In genomic region chr5:1294839-1295649, GRCh38 we compare ENCODE assay signal across 8 cellular contexts. TPM values are rescaled to one million over a fixed set of nuclear protein-coding genes. Genes with fewer than 3 reads are reported as not detected.
A peak's percentile ranks its signal among the peaks of the same experiment; 100 is the strongest.
DNase-seq lines count a peak whose midpoint lies in the region; ATAC-seq and TF ChIP-seq lines count a peak whose summit lies in the region.

TSS of gene TERT (minus strand) at chr5:1295068. CDS start at chr5:1294989, 79 bp downstream.

- no peaks in the 10 kb centered on the region; the same call in 1 of the 2 replicates for H4K20me1 ChIP-seq in GM23338 (replicated peaks; ENCODE audit: insufficient read depth)
- no peaks in the 10 kb centered on the region for H4K20me1 ChIP-seq in SK-N-SH (ENCODE audit: insufficient read depth)
- no peaks in the 10 kb centered on the region for H4K20me1 ChIP-seq in neural cell (ENCODE audit: insufficient read depth)

- H3K9me3 ChIP-seq in SK-N-SH (no peaks in the 10 kb centered on the region), neural cell (ENCODE audit: low read length) (no peaks in the 10 kb centered on the region), aorta (ENCODE audit: control insufficient read depth, low read length) (no peaks in the 10 kb centered on the region)

- H2AFZ ChIP-seq in GM23338 (peak within 1 kb of the TSS; percentile 83; the same call in 1 of the 2 replicates), SK-N-SH (ENCODE audit: low read depth) (no peak within 1 kb of the TSS), neural cell (ENCODE audit: low read depth, low read length) (no peak within 1 kb of the TSS)

- H3K9me2 ChIP-seq in GM23338 (ENCODE audit: insufficient read depth) (no peaks in the 10 kb centered on the region), SK-N-SH (no peaks in the 10 kb centered on the region), neural cell (ENCODE audit: insufficient read depth, low read length) (no peaks in the 10 kb centered on the region)

- no peak for TF ChIP-seq EP300 in SK-N-SH (IDR thresholded peaks at IDR 0.05; ENCODE audit: borderline replicate concordance in 1 of 2, low read depth in 1 of 2, low read length in 1 of 2)
- no peak for TF ChIP-seq EP300 in neural cell (conservative IDR thresholded peaks at IDR 0.05; ENCODE audit: poor library complexity, severe bottlenecking)

- peaks cover 5% of the 10 kb centered on the region; the same call in 1 of the 2 replicates for H3K4me1 ChIP-seq in GM23338 (ENCODE audit: insufficient read depth)
- peaks cover 0 to 4% of the 10 kb centered on the region in 2 experiments; a peak in 1 of 4 replicates for H3K4me1 ChIP-seq in SK-N-SH (ENCODE audit: control insufficient read depth in 1 of 2, insufficient read depth in 2 of 2, low read depth in 1 of 2, low read length in 1 of 2)
- H3K4me1 ChIP-seq in aorta (ENCODE audit: control insufficient read depth in 1 of 2, insufficient read depth in 2 of 2, low read length in 2 of 2), result no peaks in the 10 kb centered on the region

- H3K4me3 ChIP-seq in GM23338 (peak within 1 kb of the TSS; percentile 66), SK-N-SH (ENCODE audit: low read depth in 2 of 2, low read length in 1 of 2) (peak within 1 kb of the TSS; percentile 47 to 56; a peak in 3 of 4 replicates), neural cell (ENCODE audit: low read length) (peak within 1 kb of the TSS; percentile 57), aorta (ENCODE audit: low read length in 2 of 2) (no peak within 1 kb of the TSS)

- CTCF ChIA-PET in SK-N-SH (lab: Yijun Ruan, JAX), result interaction anchor here (0.7 to 1.0 kb wide), 2 partner anchors 10 to 371 kb away, joined by 3 read pairs; no protein-coding TSS in a partner anchor

- H3K9ac ChIP-seq in SK-N-SH (no peak within 1 kb of the TSS), neural cell (ENCODE audit: low read length) (no peak within 1 kb of the TSS)

- TF ChIP-seq CTCF in GM23338 (conservative IDR thresholded peaks at IDR 0.05; ENCODE audit: low read depth in 2 of 2) (no peak), SK-N-SH (IDR thresholded peaks at IDR 0.05) (no peak), neural cell (IDR thresholded peaks at IDR 0.05; ENCODE audit: poor library complexity, severe bottlenecking) (no peak)

- 0 out of 2 replicates have a peak, but pooled peaks cover 3% of the 10 kb centered on the region for H3F3A ChIP-seq in GM23338 (replicated peaks; ENCODE audit: low read depth)
- no peaks in the 10 kb centered on the region for H3F3A ChIP-seq in SK-N-SH (replicated peaks; ENCODE audit: insufficient read depth)
- no peaks in the 10 kb centered on the region for H3F3A ChIP-seq in neural cell (ENCODE audit: insufficient read depth, low read length, poor library complexity, severe bottlenecking)

- H3K27me3 ChIP-seq in GM23338 (ENCODE audit: insufficient read depth) (peaks cover 9% of the 10 kb centered on the region), SK-N-SH (ENCODE audit: insufficient read depth) (peaks cover 33% of the 10 kb centered on the region), neural cell (ENCODE audit: insufficient read depth, low read depth, low read length) (peaks cover 21% of the 10 kb centered on the region), aorta (ENCODE audit: control insufficient read depth in 1 of 2, insufficient read depth in 2 of 2, low read length in 1 of 2) (no peaks in the 10 kb centered on the region)

- POLR2A ChIA-PET in SK-N-SH (lab: Yijun Ruan, JAX), result no interaction called here

- 18% methylated on average over 23 of the region's 102 CpGs for WGBS in SK-N-SH (ENCODE audit: low lambda C conversion rate)
- 1 to 3% methylated on average over 66 to 102 of the region's 102 CpGs for WGBS in aorta, 2 donors

- peaks cover 9% of the 10 kb centered on the region; the same call in 1 of the 3 replicates for H3K36me3 Mint-ChIP-seq in GM23338 (ENCODE audit: low read depth)

- H3K4me2 ChIP-seq in GM23338 (peak within 1 kb of the TSS; percentile 76), SK-N-SH (peak within 1 kb of the TSS; percentile 55), neural cell (ENCODE audit: low read length) (no peak within 1 kb of the TSS)

- H3K27ac Mint-ChIP-seq in GM23338, result no peak within 1 kb of the TSS

- peaks cover 5% of the 10 kb centered on the region; the same call in 2 of the 3 replicates for H3K4me1 Mint-ChIP-seq in GM23338

- H3K4me3 Mint-ChIP-seq in GM23338, result peak within 1 kb of the TSS; percentile 74

- H3K79me2 ChIP-seq in GM23338 (replicated peaks; ENCODE audit: insufficient read depth) (peaks cover 18% of the 10 kb centered on the region), SK-N-SH (ENCODE audit: insufficient read depth) (no peaks in the 10 kb centered on the region), neural cell (replicated peaks; ENCODE audit: insufficient read depth, low read length) (no peaks in the 10 kb centered on the region)

- peak; percentile 82 for ATAC-seq in GM23338
- ATAC-seq in aorta (ENCODE audit: low FRiP score), result no peak
- no peak for ATAC-seq in GM18868 (IDR thresholded peaks at IDR 0.05; ENCODE audit: unreplicated experiment)

- no peaks in the 10 kb centered on the region for H3K9me3 Mint-ChIP-seq in GM23338

- DNase-seq in GM23338 (ENCODE audit: low spot score) (peak; percentile 83), SK-N-SH (peak; percentile 94), aorta (peak; percentile 33 to 70), NCI-H2196 (lab: John Stamatoyannopoulos, UW; ENCODE audit: unreplicated experiment) (no peak), substantia nigra (lab: John Stamatoyannopoulos, UW) (no peak)
- peak; percentile 41 to 83 (median 70) for DNase-seq in activated naive CD4-positive, alpha-beta T cell (lab: John Stamatoyannopoulos, UW)

- intact Hi-C loops in aorta (cut with DNase I), result no loop called here

- H3K36me3 ChIP-seq in GM23338 (ENCODE audit: insufficient read depth), result no peaks in the 10 kb centered on the region; the same call in 1 of the 2 replicates
- H3K36me3 ChIP-seq in SK-N-SH (replicated peaks in 1 of 2; ENCODE audit: control insufficient read depth in 1 of 2, insufficient read depth in 2 of 2, low read length in 1 of 2), result no peaks in the 10 kb centered on the region
- no peaks in the 10 kb centered on the region for H3K36me3 ChIP-seq in neural cell (ENCODE audit: insufficient read depth, low read length)
- no peaks in the 10 kb centered on the region for H3K36me3 ChIP-seq in aorta (ENCODE audit: control insufficient read depth in 1 of 2, insufficient read depth in 2 of 2, low read length in 1 of 2)

- no peak within 1 kb of the TSS for H3K27ac ChIP-seq in GM23338 (ENCODE audit: low read depth)
- no peak within 1 kb of the TSS; a peak in 1 of 4 replicates for H3K27ac ChIP-seq in SK-N-SH (ENCODE audit: low read depth in 2 of 2, low read length in 1 of 2)
- H3K27ac ChIP-seq in neural cell (ENCODE audit: low read length), result no peak within 1 kb of the TSS
- H3K27ac ChIP-seq in aorta (ENCODE audit: low read depth in 1 of 2, low read length in 2 of 2), result no peak within 1 kb of the TSS
- no peak within 1 kb of the TSS for H3K27ac ChIP-seq in substantia nigra (ENCODE audit: low read depth, low read length, poor library complexity, severe bottlenecking)

- TF ChIP-seq RAD21 in SK-N-SH (IDR thresholded peaks at IDR 0.05; ENCODE audit: low read length) (no peak), neural cell (conservative IDR thresholded peaks at IDR 0.05) (no peak)

- peaks cover 11% of the 10 kb centered on the region for H3K27me3 Mint-ChIP-seq in GM23338 (ENCODE audit: insufficient read depth, low read depth, poor library complexity)

TF ChIP-seq in GM23338, 12 proteins besides CTCF, POLR2A, EP300 and RAD21 (continues in another document):
- TF ChIP-seq JUNB (IDR thresholded peaks at IDR 0.05; ENCODE audit: unreplicated experiment), result no peak
- TF ChIP-seq EZH2phosphoT487 (IDR thresholded peaks at IDR 0.05; ENCODE audit: unreplicated experiment), result no peak
- TF ChIP-seq ETS1 (IDR thresholded peaks at IDR 0.05), result no peak

TF ChIP-seq in SK-N-SH, 30 proteins besides CTCF, POLR2A, EP300 and RAD21 (continues in another document):
- TF ChIP-seq MAX (IDR thresholded peaks at IDR 0.05; ENCODE audit: low read depth) (peak; percentile 94), SIN3A (IDR thresholded peaks at IDR 0.05; ENCODE audit: borderline replicate concordance, low read depth, low read length) (peak; percentile 72; the same call in 1 of the 2 replicates), GABPA (IDR thresholded peaks at IDR 0.05; ENCODE audit: low read depth) (peak; percentile 65), NFIC (IDR thresholded peaks at IDR 0.05; ENCODE audit: borderline replicate concordance) (no peak)

TF ChIP-seq in neural cell, 6 proteins besides CTCF, POLR2A, EP300 and RAD21 (continues in another document):
- TF ChIP-seq POLR2AphosphoS5 (IDR thresholded peaks at IDR 0.05), result no peak
- no peak for TF ChIP-seq REST (IDR thresholded peaks at IDR 0.05; ENCODE audit: borderline replicate concordance)
- peak; percentile 80 for TF ChIP-seq MXI1 (conservative IDR thresholded peaks at IDR 0.05; ENCODE audit: poor library complexity, severe bottlenecking)
- no peak for TF ChIP-seq SMC3 (conservative IDR thresholded peaks at IDR 0.05; ENCODE audit: poor library complexity)

RNA-seq across cellular contexts. Expression of gene TERT, which starts in this region (rescaled TPM):
- 36.2 and 46.4 TPM in 2 replicates for total RNA-seq in GM23338 (2014; rRNA removed; shearing (Covaris generic))
- polyA plus RNA-seq in GM23338 (2016; fragmentation: Nextera tagmentation; extraction: Ambion mirVana) (9.1 and 9.8 TPM in 2 replicates), SK-N-SH (2012; rRNA removed) (1.8 and 2.4 TPM in 2 replicates), neural cell (not detected in 2 replicates), aorta (not detected)
- polyA plus RNA-seq in SK-N-SH (2012; cell fraction: cytosol; rRNA removed), result 0.37 and 0.90 TPM in 2 replicates
- polyA plus RNA-seq in SK-N-SH (2012; cell fraction: nucleus; rRNA removed), result 11.8 and 18.1 TPM in 2 replicates
- not detected in 2 replicates for polyA minus RNA-seq in neural cell
- total RNA-seq in aorta, result not detected

Comparison
In these comparisons a context has a peak if more than half of its experiments do, and no peak if none do; other contexts are left out.
1. RNA of gene TERT (total RNA-seq): 36.2 to 46.4 TPM in GM23338; not detected in aorta; every median in the first group is over 10 times any median in the second.
2. Peak in DNase-seq in aorta; RNA of the gene not detected or under 1 TPM.
3. DNase-seq: peak in GM23338 (single experiment), SK-N-SH (single experiment) and activated naive CD4-positive, alpha-beta T cell (4 of 4); none in NCI-H2196 (single experiment) and substantia nigra (0 of 49).
4. H3K4me3 ChIP-seq: peak in GM23338 (single experiment), SK-N-SH (2 of 2) and neural cell (single experiment); none in aorta (0 of 2).